ENCODE assay signal across 8 cellular contexts in genomic region chr20:31716818-31717477, GRCh38. TPM values are rescaled to one million over a fixed set of nuclear protein-coding genes. Genes with fewer than 3 reads are reported as not detected.
A peak's percentile ranks its signal among the peaks of the same experiment; 100 is the strongest.
DNase-seq lines count a peak whose midpoint lies in the region; ATAC-seq and TF ChIP-seq lines count a peak whose summit lies in the region.

No MANE protein-coding gene starts in this region.

- H3K36me3 ChIP-seq in hepatocyte (replicated peaks; ENCODE audit: insufficient read depth, low read depth) (no peaks in the 10 kb centered on the region), testis (ENCODE audit: low read depth, missing control alignments) (no peaks in the 10 kb centered on the region)

- H3K27me3 ChIP-seq in hepatocyte = no peaks in the 10 kb centered on the region
- H3K27me3 ChIP-seq in testis = no peaks in the 10 kb centered on the region

- DNase-seq in activated CD8-positive, alpha-beta memory T cell treated with anti-CD3 and anti-CD28 coated beads, Interleukin-2, amount 10 ng/mL, durations not matched to agents 7 days and 5 days = no peak
- no peak for DNase-seq in activated CD8-positive, alpha-beta memory T cell treated with anti-CD3 and anti-CD28 coated beads, Interleukin-2, amount 50 U/mL, for 4 hours
- no peak for DNase-seq in T-cell
- DNase-seq in hepatocyte (ENCODE audit: low spot score) = no peak
- no peak for DNase-seq in testis
- DNase-seq in KG1 (lab: John Stamatoyannopoulos, UW) = no peak
- no peak for DNase-seq in COR-L47 (lab: John Stamatoyannopoulos, UW)
- no peak for DNase-seq in hepatic stellate cell (ENCODE audit: low spot score)

- H3K4me1 ChIP-seq in hepatocyte (ENCODE audit: insufficient read depth) (peaks cover 66% of the 10 kb centered on the region), testis (peaks cover 59% of the 10 kb centered on the region)

- TF ChIP-seq CTCF in hepatocyte (IDR thresholded peaks at IDR 0.05; ENCODE audit: poor library complexity) (no peak), testis (IDR thresholded peaks at IDR 0.05) (no peak)

- no peaks in the 10 kb centered on the region for H3K9me3 ChIP-seq in hepatocyte (ENCODE audit: low read depth)
- H3K9me3 ChIP-seq in testis = no peaks in the 10 kb centered on the region

- no peaks in the 10 kb centered on the region for H3K27me3 Mint-ChIP-seq in activated CD8-positive, alpha-beta memory T cell treated with anti-CD3 and anti-CD28 coated beads, Interleukin-2, amount 10 ng/mL, durations not matched to agents 7 days and 5 days
- H3K27me3 Mint-ChIP-seq in T-cell = no peaks in the 10 kb centered on the region

- intact Hi-C loops in testis (cut with DNase I; ENCODE audit: low total_unique reads) = no loop called here

- peaks cover 76% of the 10 kb centered on the region for H3K4me1 Mint-ChIP-seq in activated CD8-positive, alpha-beta memory T cell treated with anti-CD3 and anti-CD28 coated beads, Interleukin-2, amount 10 ng/mL, durations not matched to agents 7 days and 5 days
- peaks cover 92 to 99% (median 97%) of the 10 kb centered on the region in 3 donors for H3K4me1 Mint-ChIP-seq in T-cell

- TF ChIP-seq POLR2A in testis (IDR thresholded peaks at IDR 0.05) = no peak

- H3K9me2 ChIP-seq in hepatocyte (replicated peaks; ENCODE audit: insufficient read depth) = no peaks in the 10 kb centered on the region

- H3K4me3 ChIP-seq in hepatocyte (no peak overlapping the region), testis (no peak overlapping the region)

- H3K9me3 Mint-ChIP-seq in activated CD8-positive, alpha-beta memory T cell treated with anti-CD3 and anti-CD28 coated beads, Interleukin-2, amount 10 ng/mL, durations not matched to agents 7 days and 5 days (ENCODE audit: low read depth) = no peaks in the 10 kb centered on the region
- H3K9me3 Mint-ChIP-seq in T-cell = no peaks in the 10 kb centered on the region

- H4K20me1 ChIP-seq in hepatocyte (ENCODE audit: insufficient read depth, poor library complexity, severe bottlenecking) = no peaks in the 10 kb centered on the region

- H3K27ac ChIP-seq in hepatocyte (peak overlapping the region; percentile 98), testis (peak overlapping the region; percentile 60 to 99)

- H2AFZ ChIP-seq in hepatocyte = no peak overlapping the region

- H3K4me2 ChIP-seq in hepatocyte = peak overlapping the region; percentile 91

- WGBS in hepatocyte (ENCODE audit: low lambda C conversion rate, missing lambda C conversion rate) = 85% methylated on average over 5 of the region's 5 CpGs
- 69 to 71% methylated on average over 5 of the region's 5 CpGs for WGBS in testis, 2 donors

- H3K27ac Mint-ChIP-seq in activated CD8-positive, alpha-beta memory T cell treated with anti-CD3 and anti-CD28 coated beads, Interleukin-2, amount 10 ng/mL, durations not matched to agents 7 days and 5 days = peak overlapping the region; percentile 79
- H3K27ac Mint-ChIP-seq in T-cell = peak overlapping the region; percentile 87 to 92

- H3K79me2 ChIP-seq in hepatocyte = peaks cover 96% of the 10 kb centered on the region

- peak overlapping the region; percentile 90 for H3K4me3 Mint-ChIP-seq in activated CD8-positive, alpha-beta memory T cell treated with anti-CD3 and anti-CD28 coated beads, Interleukin-2, amount 10 ng/mL, durations not matched to agents 7 days and 5 days
- H3K4me3 Mint-ChIP-seq in T-cell = peak overlapping the region in 2 of 3 donors; percentile 50 to 66

- ATAC-seq in activated CD8-positive, alpha-beta memory T cell treated with anti-CD3 and anti-CD28 coated beads, Interleukin-2, amount 10 ng/mL, durations not matched to agents 7 days and 5 days = no peak
- no peak for ATAC-seq in T-cell (replicated peaks in 1 of 4)

- CTCF ChIA-PET in activated CD8-positive, alpha-beta memory T cell treated with anti-CD3 and anti-CD28 coated beads, Interleukin-2, amount 10 ng/mL, durations not matched to agents 7 days and 5 days (lab: Charles Lee) = interaction anchor here (0.9 to 22.3 kb wide), 12 partner anchors 8 to 154 kb away, joined by 3 to 685 read pairs (median 6); no protein-coding TSS in a partner anchor
- CTCF ChIA-PET in T-cell (lab: Charles Lee) = interaction anchor here (1.0 to 9.4 kb wide), 5 partner anchors 10 to 55 kb away, joined by 3 to 282 read pairs (median 3); no protein-coding TSS in a partner anchor

- POLR2A ChIA-PET in T-cell (lab: Charles Lee) = no interaction called here

- peaks cover 83% of the 10 kb centered on the region for H3K36me3 Mint-ChIP-seq in activated CD8-positive, alpha-beta memory T cell treated with anti-CD3 and anti-CD28 coated beads, Interleukin-2, amount 10 ng/mL, durations not matched to agents 7 days and 5 days
- H3K36me3 Mint-ChIP-seq in T-cell = peaks cover 32% of the 10 kb centered on the region

RNA-seq across cellular contexts. Expression of gene BCL2L1, which starts 5.7 kb away (rescaled TPM):
- total RNA-seq in activated CD8-positive, alpha-beta memory T cell treated with anti-CD3 and anti-CD28 coated beads, Interleukin-2, amount 10 ng/mL, durations not matched to agents 7 days and 5 days = 100 to 1,000 TPM in 1 of 2 experiments, 10 to 100 TPM in 1; 69.8 to 121 TPM
- 10 to 100 TPM; 26.6 to 33.8 (median 27.7) TPM for total RNA-seq in T-cell
- 139 and 145 TPM in 2 replicates for total RNA-seq in hepatocyte
- polyA plus RNA-seq in hepatocyte = 104 and 108 TPM in 2 replicates
- total RNA-seq in testis = 10 to 100 TPM; 83.0 to 84.7 TPM
- polyA plus RNA-seq in testis (ENCODE audit: insufficient read depth, low read depth, low replicate concordance) = 122 TPM

RNA-seq across cellular contexts. Expression of gene TPX2, which starts 22.1 kb away (rescaled TPM):
- total RNA-seq in activated CD8-positive, alpha-beta memory T cell treated with anti-CD3 and anti-CD28 coated beads, Interleukin-2, amount 10 ng/mL, durations not matched to agents 7 days and 5 days = 100 to 1,000 TPM; 148 to 159 TPM
- total RNA-seq in T-cell (1 to 10 TPM in 4 of 5 donors, under 1 TPM in 1; 0.99 to 3.0 (median 1.4) TPM), hepatocyte (22.9 and 23.9 TPM in 2 replicates), testis (10 to 100 TPM; 39.7 to 52.5 TPM)
- polyA plus RNA-seq in hepatocyte (16.3 and 18.5 TPM in 2 replicates), testis (ENCODE audit: insufficient read depth, low read depth, low replicate concordance) (74.6 TPM)
